Comparison of ENCODE assay signal across 1 cellular context in the genomic region with DNA sequence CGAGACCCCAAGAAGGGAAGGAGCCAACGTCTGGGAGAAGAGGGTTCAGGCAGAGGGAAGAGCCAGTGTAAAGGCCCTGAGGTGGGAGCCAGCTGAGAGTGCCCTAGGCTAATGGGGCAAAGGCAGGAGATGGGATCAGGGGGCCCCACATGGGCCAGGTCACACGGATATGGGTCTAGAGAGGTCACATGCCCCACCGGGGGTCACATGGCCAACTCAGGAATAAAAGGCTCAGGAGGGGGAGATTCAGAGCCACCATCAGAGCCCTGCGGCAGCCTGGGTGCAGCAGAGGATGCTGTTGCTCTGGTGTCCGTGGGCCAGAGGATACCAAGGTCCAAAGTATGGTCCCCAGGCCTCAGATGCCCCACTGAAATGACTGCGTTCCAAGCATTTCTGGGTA.
TF ChIP-seq lines count a peak whose summit lies in the region.

No MANE protein-coding gene starts in this region.

TF ChIP-seq in WTC11, 78 proteins besides CTCF, POLR2A, EP300 and RAD21 (continued from another document):
- TF ChIP-seq ARID4B (CRISPR knock-in tag; IDR thresholded peaks at IDR 0.05; ENCODE audit: borderline replicate concordance) = no peak
